ENCODE assay signal across 18 cellular contexts in the genomic region with DNA sequence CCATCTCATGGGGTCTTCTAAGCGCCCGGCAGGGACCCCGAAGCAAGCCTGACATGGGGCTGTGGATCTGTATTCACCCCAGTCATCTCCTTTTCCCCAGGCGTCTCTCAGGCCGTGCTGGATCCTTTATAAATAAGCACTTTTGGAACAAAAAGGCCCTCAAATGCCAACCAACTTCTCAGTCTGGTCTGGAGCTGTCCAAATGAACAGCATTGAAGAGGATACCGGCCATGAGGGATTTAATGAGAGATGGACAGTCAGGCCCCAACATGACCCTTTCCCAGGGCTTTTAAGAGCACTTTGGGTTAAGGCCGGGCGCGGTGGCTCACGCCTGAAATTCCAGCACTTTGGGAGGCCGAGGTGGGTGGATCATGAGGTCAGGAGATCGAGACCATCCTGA.
DNase-seq lines count a peak whose midpoint lies in the region; ATAC-seq and TF ChIP-seq lines count a peak whose summit lies in the region.
"Had no signal": no experiment of that assay in that cellular context is flagged by ENCODE, and none has a peak within 500 bp of the region (broad histone marks: within the 10 kb centered on the region; RNA-seq: fewer than 3 reads in every experiment).

No MANE protein-coding gene starts in this region.

- TF ChIP-seq CTCF in H9 (conservative IDR thresholded peaks at IDR 0.05) (no peak), nephron (IDR thresholded peaks at IDR 0.05; ENCODE audit: unreplicated experiment in 3 of 3) (no peak)

- H3K9me3 Mint-ChIP-seq in H9 (no peaks in the 10 kb centered on the region), nephron (no peaks in the 10 kb centered on the region)
- no peaks in the 10 kb centered on the region for H3K9me3 Mint-ChIP-seq in stimulated activated memory B cell treated with anti-CD40 and anti-IgM and Interleukin-4, amounts not matched to agents 10 μg/mL and 1 μg/mL and 100 μg/mL, for 72 hours
- H3K9me3 Mint-ChIP-seq in activated T-cell treated with anti-CD3 and anti-CD28 coated beads, Interleukin-2, amount 50 U/mL, for 24 hours, result no peaks in the 10 kb centered on the region
- H3K9me3 Mint-ChIP-seq: CD8-positive, alpha-beta memory T cell; IgD-negative memory B cell had no signal

- H3K4me1 ChIP-seq in H9 (ENCODE audit: insufficient read depth, low read length) (no peaks in the 10 kb centered on the region), Karpas-422 (ENCODE audit: low read length) (peaks cover 56% of the 10 kb centered on the region)

- no peak overlapping the region for H3K14ac ChIP-seq in H9 (ENCODE audit: insufficient read depth, low read length)

- no peaks in the 10 kb centered on the region for H3K79me1 ChIP-seq in H9 (ENCODE audit: insufficient read depth, low read depth, low read length, poor library complexity, severe bottlenecking)

- H2BK12ac ChIP-seq in H9 (ENCODE audit: insufficient read length, low read depth, low read length), result no peak overlapping the region

- H3K4me3 Mint-ChIP-seq in H9 (no peak overlapping the region), nephron (peak overlapping the region in 1 of 3 experiments; percentile 46)
- no peak overlapping the region for H3K4me3 Mint-ChIP-seq in stimulated activated memory B cell treated with anti-CD40 and anti-IgM and Interleukin-4, amounts not matched to agents 10 μg/mL and 1 μg/mL and 100 μg/mL, for 72 hours
- no peak overlapping the region for H3K4me3 Mint-ChIP-seq in activated T-cell treated with anti-CD3 and anti-CD28 coated beads, Interleukin-2, amount 50 U/mL, for 24 hours
- H3K4me3 Mint-ChIP-seq: B cell; CD4-positive, CD25-positive, alpha-beta regulatory T cell; CD8-positive, alpha-beta memory T cell; IgD-negative memory B cell had no signal

- H3K4me2 ChIP-seq in H9 (ENCODE audit: insufficient read depth, insufficient read length, low read length) (no peak overlapping the region), Karpas-422 (ENCODE audit: low read depth, low read length, poor library complexity, severe bottlenecking) (peak overlapping the region; percentile 61)

- H3K23me2 ChIP-seq in H9 (ENCODE audit: insufficient read length, low read depth, low read length, poor library complexity, severe bottlenecking), result no peaks in the 10 kb centered on the region

- H3K27ac ChIP-seq in H9 (ENCODE audit: insufficient read length, low read depth, low read length) (no peak overlapping the region), Karpas-422 (ENCODE audit: low read length) (peak overlapping the region; percentile 69; the same call in 1 of the 2 replicates)

- no CpG with 5 or more reads among the region's 12 CpGs for WGBS in H9 (ENCODE audit: extremely low coverage, insufficient read length, low lambda C conversion rate)

- H3K4ac ChIP-seq in H9 (ENCODE audit: low read depth, low read length), result no peak overlapping the region

- H2BK15ac ChIP-seq in H9 (ENCODE audit: low read depth, low read length), result no peak overlapping the region

- H3K27me3 Mint-ChIP-seq in H9 (ENCODE audit: low read depth), result no peaks in the 10 kb centered on the region; the same call in 1 of the 2 replicates
- H3K27me3 Mint-ChIP-seq in nephron (ENCODE audit: low read depth), result no peaks in the 10 kb centered on the region
- H3K27me3 Mint-ChIP-seq in stimulated activated memory B cell treated with anti-CD40 and anti-IgM and Interleukin-4, amounts not matched to agents 10 μg/mL and 1 μg/mL and 100 μg/mL, for 72 hours, result no peaks in the 10 kb centered on the region
- H3K27me3 Mint-ChIP-seq in activated T-cell treated with anti-CD3 and anti-CD28 coated beads, Interleukin-2, amount 50 U/mL, for 24 hours, result no peaks in the 10 kb centered on the region
- H3K27me3 Mint-ChIP-seq: B cell had no signal

- H4K5ac ChIP-seq in H9 (ENCODE audit: insufficient read length, low read depth, low read length), result no peak overlapping the region

- H2AFZ ChIP-seq in H9 (ENCODE audit: low read length) (no peak overlapping the region), Karpas-422 (ENCODE audit: low read length) (0 out of 2 replicates have a peak overlapping the region, but pooled peaks have one; percentile 81)

- H4K8ac ChIP-seq in H9 (replicated peaks; ENCODE audit: insufficient read length, low read depth, low read length), result no peak overlapping the region

- H4K20me1 ChIP-seq in H9 (ENCODE audit: control insufficient read depth, insufficient read depth, insufficient read length), result no peaks in the 10 kb centered on the region
- no peaks in the 10 kb centered on the region for H4K20me1 ChIP-seq in Karpas-422 (ENCODE audit: insufficient read depth, low read depth, low read length)

- H4K91ac ChIP-seq in H9 (ENCODE audit: insufficient read length, low read depth, low read length), result no peak overlapping the region

- no peak overlapping the region for H3K4me3 ChIP-seq in Karpas-422 (ENCODE audit: low read length)

- H3K9me2 ChIP-seq in Karpas-422 (replicated peaks; ENCODE audit: insufficient read depth, low read length), result no peaks in the 10 kb centered on the region

- H3K4me1 Mint-ChIP-seq in H9, result peaks cover 4 to 7% of the 10 kb centered on the region in 2 experiments
- H3K4me1 Mint-ChIP-seq in nephron, result peaks cover 44% of the 10 kb centered on the region
- peaks cover 19% of the 10 kb centered on the region for H3K4me1 Mint-ChIP-seq in stimulated activated memory B cell treated with anti-CD40 and anti-IgM and Interleukin-4, amounts not matched to agents 10 μg/mL and 1 μg/mL and 100 μg/mL, for 72 hours
- H3K4me1 Mint-ChIP-seq in activated T-cell treated with anti-CD3 and anti-CD28 coated beads, Interleukin-2, amount 50 U/mL, for 24 hours (ENCODE audit: low read depth), result peaks cover 10% of the 10 kb centered on the region
- H3K4me1 Mint-ChIP-seq: CD4-positive, CD25-positive, alpha-beta regulatory T cell; CD8-positive, alpha-beta memory T cell had no signal

- no peaks in the 10 kb centered on the region for H3K9me3 ChIP-seq in H9 (ENCODE audit: control insufficient read depth, low read depth, low read length)
- no peaks in the 10 kb centered on the region for H3K9me3 ChIP-seq in Karpas-422 (ENCODE audit: low read length)

- H2BK120ac ChIP-seq in H9 (ENCODE audit: low read depth, low read length, poor library complexity, severe bottlenecking), result no peak overlapping the region

- ATAC-seq in stimulated activated memory B cell treated with anti-CD40 and anti-IgM and Interleukin-4, amounts not matched to agents 10 μg/mL and 1 μg/mL and 100 μg/mL, for 72 hours, result no peak
- ATAC-seq: HepG2 had no signal

- H3K36me3 Mint-ChIP-seq in H9 (ENCODE audit: insufficient read depth in 1 of 3, low read depth in 3 of 3) (peaks cover 0 to 2% (median 0%) of the 10 kb centered on the region in 3 experiments; a peak in 2 of 7 replicates), nephron (ENCODE audit: low read depth) (no peaks in the 10 kb centered on the region)
- no peaks in the 10 kb centered on the region for H3K36me3 Mint-ChIP-seq in stimulated activated memory B cell treated with anti-CD40 and anti-IgM and Interleukin-4, amounts not matched to agents 10 μg/mL and 1 μg/mL and 100 μg/mL, for 72 hours
- H3K36me3 Mint-ChIP-seq in activated T-cell treated with anti-CD3 and anti-CD28 coated beads, Interleukin-2, amount 50 U/mL, for 24 hours (ENCODE audit: low read depth), result no peaks in the 10 kb centered on the region
- H3K36me3 Mint-ChIP-seq: CD4-positive, CD25-positive, alpha-beta regulatory T cell; CD8-positive, alpha-beta memory T cell had no signal

- no peaks in the 10 kb centered on the region for H3K79me2 ChIP-seq in H9 (ENCODE audit: insufficient read depth, low read length)
- H3K79me2 ChIP-seq in Karpas-422 (ENCODE audit: low read length), result no peaks in the 10 kb centered on the region

- peak; percentile 12 for DNase-seq in H9
- DNase-seq in Karpas-422, result no peak
- DNase-seq in activated T-cell treated with anti-CD3 and anti-CD28 coated beads, Interleukin-2, amount 50 U/mL, for 24 hours, result no peak
- DNase-seq in NCI-H345 (lab: John Stamatoyannopoulos, UW), result no peak
- DNase-seq in DMS 273 (lab: John Stamatoyannopoulos, UW; ENCODE audit: unreplicated experiment), result no peak
- DNase-seq: C1 segment of cervical spinal cord; CD4-positive, CD25-positive, alpha-beta regulatory T cell; CD8-positive, alpha-beta memory T cell; COR-L47; DMS153; DMS79; GOT3; H7 had no signal

- H2BK20ac ChIP-seq in H9 (ENCODE audit: low read depth, low read length, poor library complexity, severe bottlenecking), result no peak overlapping the region

- H3K27ac Mint-ChIP-seq in H9 (no peak overlapping the region), nephron (peak overlapping the region; percentile 87 to 94 (median 89))
- peak overlapping the region; percentile 47 for H3K27ac Mint-ChIP-seq in stimulated activated memory B cell treated with anti-CD40 and anti-IgM and Interleukin-4, amounts not matched to agents 10 μg/mL and 1 μg/mL and 100 μg/mL, for 72 hours
- H3K27ac Mint-ChIP-seq in activated T-cell treated with anti-CD3 and anti-CD28 coated beads, Interleukin-2, amount 50 U/mL, for 24 hours, result no peak overlapping the region
- H3K27ac Mint-ChIP-seq: B cell; CD8-positive, alpha-beta memory T cell; IgD-negative memory B cell had no signal

- H3K23ac ChIP-seq in H9 (ENCODE audit: insufficient read length, low read depth, low read length), result no peak overlapping the region

- H3K9ac ChIP-seq in H9 (ENCODE audit: extremely low read depth, insufficient read length, low read length), result no peak overlapping the region
- no peak overlapping the region for H3K9ac ChIP-seq in Karpas-422 (ENCODE audit: low read length)

- no peaks in the 10 kb centered on the region for H3K36me3 ChIP-seq in Karpas-422 (ENCODE audit: insufficient read depth, low read length)

- H2AK5ac ChIP-seq in H9 (ENCODE audit: insufficient read length, low read length), result no peak overlapping the region

- H3K18ac ChIP-seq in H9 (ENCODE audit: insufficient read length, low read depth, low read length), result no peak overlapping the region

- no peak overlapping the region for H2BK5ac ChIP-seq in H9 (ENCODE audit: insufficient read length, low read length)

- H3K56ac ChIP-seq in H9 (ENCODE audit: insufficient read length, low read depth, low read length), result no peak overlapping the region

- no peak overlapping the region for H3T11ph ChIP-seq in H9 (ENCODE audit: low read length)

- H3K27me3 ChIP-seq in H9 (ENCODE audit: insufficient read depth, low read length) (no peaks in the 10 kb centered on the region), Karpas-422 (ENCODE audit: low read length) (no peaks in the 10 kb centered on the region)

Comparison
In these comparisons a context has a peak if more than half of its experiments do, and no peak if none do; other contexts are left out.
1. H3K27ac Mint-ChIP-seq: peak in nephron (3 of 3) and stimulated activated memory B cell treated with anti-CD40 and anti-IgM and Interleukin-4, amounts not matched to agents 10 μg/mL and 1 μg/mL and 100 μg/mL, for 72 hours (single experiment); none in H9 (0 of 3) and activated T-cell treated with anti-CD3 and anti-CD28 coated beads, Interleukin-2, amount 50 U/mL, for 24 hours (single experiment).